Comparison of ENCODE assay signal across 8 cellular contexts in genomic region chrX:48957477-48957826, GRCh38. TPM values are rescaled to one million over a fixed set of nuclear protein-coding genes. Genes with fewer than 3 reads are reported as not detected.
DNase-seq lines count a peak whose midpoint lies in the region; ATAC-seq and TF ChIP-seq lines count a peak whose summit lies in the region.

OTUD5 (minus strand) TSS chrX:48957607; CDS start chrX:48957570, 37 bp downstream.

- no peaks in the 10 kb centered on the region for H3K27me3 Mint-ChIP-seq in Calu3 (ENCODE audit: unreplicated experiment)
- H3K27me3 Mint-ChIP-seq in IgD-negative memory B cell, result peaks cover 6% of the 10 kb centered on the region
- no peaks in the 10 kb centered on the region for H3K27me3 Mint-ChIP-seq in T-helper 2 cell treated with Interferon-gamma antibody and Interleukin-4, amounts not matched to agents 5 μg/mL and 100 μg/mL, for 36 hours (ENCODE audit: low read depth)

- DNase-seq in Calu3 (peak; percentile 71), body of pancreas (peak in 1 of 4 donors; percentile 70), iris pigment epithelial cell (ENCODE audit: low read depth) (peak; percentile 52), middle frontal gyrus (ENCODE audit: extremely low spot score, low spot score) (no peak)
- peak; percentile 74 for DNase-seq in T-helper 2 cell treated with Interferon-gamma antibody and Interleukin-4, amounts not matched to agents 5 μg/mL and 100 μg/mL, for 36 hours (ENCODE audit: low spot score)
- peak; percentile 43 to 61 for DNase-seq in stimulated activated CD4-positive, alpha-beta T cell treated with anti-CD3 and anti-CD28 coated beads, Interleukin-15, amount 100 ng/mL, for 1 hour (ENCODE audit: low read depth in 1 of 2, low spot score in 1 of 2)

- TF ChIP-seq CTCF in Calu3 (IDR thresholded peaks at IDR 0.05; ENCODE audit: unreplicated experiment) (no peak), body of pancreas (IDR thresholded peaks at IDR 0.05) (no peak)

- WGBS in body of pancreas, 2 donors, result 0 to 1% methylated on average over 3 to 22 of the region's 53 CpGs

- H3K4me3 Mint-ChIP-seq in Calu3 (ENCODE audit: low read depth, unreplicated experiment), result peak within 1 kb of the TSS; percentile 83
- H3K4me3 Mint-ChIP-seq in IgD-negative memory B cell, result peak within 1 kb of the TSS; percentile 97 to 100 (median 98)
- peak within 1 kb of the TSS; percentile 100 for H3K4me3 Mint-ChIP-seq in T-helper 2 cell treated with Interferon-gamma antibody and Interleukin-4, amounts not matched to agents 5 μg/mL and 100 μg/mL, for 36 hours

- CTCF ChIA-PET in Calu3 (lab: Charles Lee), result interaction anchor here (1.3 to 1.5 kb wide), 2 partner anchors 17 to 45 kb away, joined by 4 to 9 read pairs; partner anchors contain the start of gene GRIPAP1

- H3K4me3 ChIP-seq in body of pancreas, result peak within 1 kb of the TSS; percentile 16 to 34

- no peaks in the 10 kb centered on the region for H3K9me3 ChIP-seq in body of pancreas

- no peaks in the 10 kb centered on the region for H3K36me3 ChIP-seq in body of pancreas (replicated peaks in 1 of 2; ENCODE audit: insufficient read depth in 1 of 2, low read depth in 2 of 2)

- H3K27ac Mint-ChIP-seq in Calu3 (ENCODE audit: unreplicated experiment) (peak within 1 kb of the TSS; percentile 93), IgD-negative memory B cell (peak within 1 kb of the TSS; percentile 98 to 100 (median 99))
- peak within 1 kb of the TSS; percentile 100 for H3K27ac Mint-ChIP-seq in T-helper 2 cell treated with Interferon-gamma antibody and Interleukin-4, amounts not matched to agents 5 μg/mL and 100 μg/mL, for 36 hours

- intact Hi-C loops in Calu3 (cut with micrococcal nuclease; ENCODE audit: unreplicated experiment) (no loop called here), body of pancreas (cut with DNase I) (no loop called here)

- no TSS peak for BruUV-seq in Calu3 (replicated peaks; lab: Mats Ljungman, UMichigan)

- H3K4me1 Mint-ChIP-seq in Calu3 (ENCODE audit: low read depth, unreplicated experiment) (peaks cover 24% of the 10 kb centered on the region), IgD-negative memory B cell (peaks cover 18 to 48% (median 30%) of the 10 kb centered on the region in 3 donors)
- H3K4me1 Mint-ChIP-seq in T-helper 2 cell treated with Interferon-gamma antibody and Interleukin-4, amounts not matched to agents 5 μg/mL and 100 μg/mL, for 36 hours (ENCODE audit: low read depth), result peaks cover 33% of the 10 kb centered on the region

- no peaks in the 10 kb centered on the region for H3K27me3 ChIP-seq in body of pancreas

- H3K9me3 Mint-ChIP-seq in Calu3 (ENCODE audit: low read depth, unreplicated experiment) (no peaks in the 10 kb centered on the region), IgD-negative memory B cell (no peaks in the 10 kb centered on the region)
- H3K9me3 Mint-ChIP-seq in T-helper 2 cell treated with Interferon-gamma antibody and Interleukin-4, amounts not matched to agents 5 μg/mL and 100 μg/mL, for 36 hours, result no peaks in the 10 kb centered on the region

- H3K4me1 ChIP-seq in body of pancreas, result peaks cover 50% of the 10 kb centered on the region

- H3K27ac ChIP-seq in body of pancreas, result peak within 1 kb of the TSS; percentile 75 to 99 (median 95)

- peaks cover 40% of the 10 kb centered on the region for H3K36me3 Mint-ChIP-seq in Calu3 (ENCODE audit: insufficient read depth, unreplicated experiment)
- no peaks in the 10 kb centered on the region for H3K36me3 Mint-ChIP-seq in IgD-negative memory B cell
- H3K36me3 Mint-ChIP-seq in T-helper 2 cell treated with Interferon-gamma antibody and Interleukin-4, amounts not matched to agents 5 μg/mL and 100 μg/mL, for 36 hours (ENCODE audit: low read depth), result peaks cover 14% of the 10 kb centered on the region

- peak; percentile 35 for ATAC-seq in GM21515 (IDR thresholded peaks at IDR 0.05; ENCODE audit: unreplicated experiment)
- peak; percentile 12 for ATAC-seq in body of pancreas

- no peak for TF ChIP-seq POLR2A in body of pancreas (IDR thresholded peaks at IDR 0.05)

RNA-seq across cellular contexts. Expression of gene OTUD5, which starts in this region (rescaled TPM):
- total RNA-seq in Calu3 (2022) (67.8 and 73.0 TPM in 2 replicates), body of pancreas (10 to 100 TPM; 23.6 to 40.2 TPM)
- 30.2 TPM for polyA plus RNA-seq in IgD-negative memory B cell
